Comparison of ENCODE assay signal across 10 cellular contexts in genomic region chr9:35665471-35665818, GRCh38. TPM values are rescaled to one million over a fixed set of nuclear protein-coding genes. Genes with fewer than 3 reads are reported as not detected.
A peak's percentile ranks its signal among the peaks of the same experiment; 100 is the strongest.
DNase-seq lines count a peak whose midpoint lies in the region; ATAC-seq, FAIRE-seq and TF ChIP-seq lines count a peak whose summit lies in the region.
"Had no signal": no experiment of that assay in that cellular context is flagged by ENCODE, and none has a peak within 500 bp of the region (broad histone marks: within the 10 kb centered on the region; RNA-seq: fewer than 3 reads in every experiment).

No MANE protein-coding gene starts in this region.

- no peak overlapping the region for H3K4ac ChIP-seq in mesendoderm (ENCODE audit: low read depth, low read length)

- no TSS peak for BruUV-seq in K562 (replicated peaks; lab: Mats Ljungman, UMichigan)

- no peaks in the 10 kb centered on the region for H3K9me1 ChIP-seq in K562 (ENCODE audit: control insufficient read depth, insufficient read depth, low read length)

- H3K27ac Mint-ChIP-seq in activated naive CD4-positive, alpha-beta T cell treated with anti-CD3 and anti-CD28 coated beads, Interleukin-2, amount 50 U/mL, for 24 hours: peak overlapping the region; percentile 59

- no peak for ATAC-seq in K562
- ATAC-seq in GM18858 (IDR thresholded peaks at IDR 0.05; ENCODE audit: unreplicated experiment): no peak
- no peak for ATAC-seq in GM21786 (IDR thresholded peaks at IDR 0.05; ENCODE audit: unreplicated experiment)

- peaks cover 53% of the 10 kb centered on the region for H3K4me1 Mint-ChIP-seq in activated naive CD4-positive, alpha-beta T cell treated with anti-CD3 and anti-CD28 coated beads, Interleukin-2, amount 50 U/mL, for 24 hours

- intact Hi-C loops in K562 (cut with micrococcal nuclease): loop anchor here (10.0 kb wide), 1 partner anchor 149 kb away; the partner anchor contains the start of genes HINT2 and SPAG8

- POLR2A ChIA-PET in K562 (lab: Yijun Ruan, JAX): interaction anchor here (2.8 kb wide), 1 partner anchor 14 kb away, joined by 6 read pairs; no protein-coding TSS in a partner anchor

- no peak for TF ChIP-seq POLR2A in K562 (conservative IDR thresholded peaks at IDR 0.05)

- no peaks in the 10 kb centered on the region for H4K20me1 ChIP-seq in K562 (replicated peaks; ENCODE audit: control insufficient read depth, insufficient read depth, low read length)

- no peaks in the 10 kb centered on the region for H3K27me3 Mint-ChIP-seq in activated naive CD4-positive, alpha-beta T cell treated with anti-CD3 and anti-CD28 coated beads, Interleukin-2, amount 50 U/mL, for 24 hours

- TF ChIP-seq RAD21 in K562 (CRISPR knock-in tag; conservative IDR thresholded peaks at IDR 0.05 in 1 of 2, IDR thresholded peaks at IDR 0.05 in 1 of 2): no peak

- H3K18ac ChIP-seq in mesendoderm (ENCODE audit: low read length): no peak overlapping the region

- peak overlapping the region; percentile 81 for H3K4me3 ChIP-seq in K562
- H3K4me3 ChIP-seq in mesendoderm (ENCODE audit: low read length): no peak overlapping the region
- H3K4me3 ChIP-seq in urinary bladder (ENCODE audit: low read depth, low read length): peak overlapping the region; percentile 51

- DNase-seq in activated naive CD4-positive, alpha-beta T cell treated with anti-CD3 and anti-CD28 coated beads, Interleukin-2, amount 50 U/mL, for 16 hours: no peak
- no peak for DNase-seq in K562 (ENCODE audit: extremely low read depth in 1 of 4, low spot score in 3 of 4)
- DNase-seq in mesendoderm: no peak
- no peak for DNase-seq in amniotic stem cell (lab: John Stamatoyannopoulos, UW)

- no peak overlapping the region for H4K5ac ChIP-seq in mesendoderm (ENCODE audit: low read length)

- peaks cover 12% of the 10 kb centered on the region for H3K79me1 ChIP-seq in mesendoderm (ENCODE audit: low read length)

- H2BK120ac ChIP-seq in mesendoderm (ENCODE audit: low read depth, low read length): no peak overlapping the region

- H3K79me2 ChIP-seq in K562 (ENCODE audit: control insufficient read depth, insufficient read depth, low read length): peaks cover 18% of the 10 kb centered on the region
- H3K79me2 ChIP-seq in mesendoderm (ENCODE audit: control insufficient read depth, insufficient read depth, low read length): no peaks in the 10 kb centered on the region

- H3K4me3 Mint-ChIP-seq in activated naive CD4-positive, alpha-beta T cell treated with anti-CD3 and anti-CD28 coated beads, Interleukin-2, amount 50 U/mL, for 24 hours: peak overlapping the region; percentile 86

- no peak for FAIRE-seq in K562 (lab: Jason Lieb, UNC)

- peak overlapping the region; percentile 92 for H3K27ac ChIP-seq in K562 (ENCODE audit: extremely low read depth, low read depth, low read length)
- no peak overlapping the region for H3K27ac ChIP-seq in mesendoderm (ENCODE audit: low read depth, low read length)
- H3K27ac ChIP-seq in urinary bladder (ENCODE audit: low read depth): peak overlapping the region; percentile 19

- H3K56ac ChIP-seq in mesendoderm (ENCODE audit: low read length): peak overlapping the region; percentile 76

- no peak overlapping the region for H2BK5ac ChIP-seq in mesendoderm (ENCODE audit: low read length)

- no peak overlapping the region for H2BK15ac ChIP-seq in mesendoderm (replicated peaks; ENCODE audit: low read depth)

- H3K36me3 ChIP-seq in K562 (ENCODE audit: control insufficient read depth, insufficient read depth, low read length): peaks cover 29% of the 10 kb centered on the region; the same call in 2 of the 3 replicates
- peaks cover 6% of the 10 kb centered on the region for H3K36me3 ChIP-seq in mesendoderm (ENCODE audit: control insufficient read depth, insufficient read depth, low read length)
- no peaks in the 10 kb centered on the region for H3K36me3 ChIP-seq in urinary bladder (ENCODE audit: insufficient read depth)

- H3K9me3 ChIP-seq in K562 (replicated peaks; ENCODE audit: control insufficient read depth, insufficient read depth, low read depth, low read length): no peaks in the 10 kb centered on the region

- H3K4me2 ChIP-seq in K562 (ENCODE audit: insufficient read depth, low read length) (peak overlapping the region; percentile 95), mesendoderm (ENCODE audit: low read length) (peak overlapping the region; percentile 19)

- H3K27me3 ChIP-seq in K562 (ENCODE audit: control insufficient read depth in 2 of 2, insufficient read depth in 2 of 2, low read length in 2 of 2): no peaks in the 10 kb centered on the region
- no peaks in the 10 kb centered on the region for H3K27me3 ChIP-seq in mesendoderm (ENCODE audit: insufficient read depth, low read length, poor library complexity)

- H4K8ac ChIP-seq in mesendoderm (ENCODE audit: low read depth, low read length): no peak overlapping the region

- H3K4me1 ChIP-seq in K562 (replicated peaks in 1 of 2; ENCODE audit: control insufficient read depth in 2 of 2, insufficient read depth in 2 of 2, low read length in 2 of 2) (peaks cover 13 to 22% of the 10 kb centered on the region in 2 experiments), mesendoderm (ENCODE audit: control insufficient read depth, low read depth, low read length) (peaks cover 5% of the 10 kb centered on the region), urinary bladder (ENCODE audit: insufficient read depth) (no peaks in the 10 kb centered on the region)

- TF ChIP-seq EP300 in K562 (IDR thresholded peaks at IDR 0.05; ENCODE audit: low read length): no peak

- CTCF ChIA-PET in K562 (lab: Yijun Ruan, JAX; ENCODE audit: low intra/inter-chr PET ratio): no interaction called here

- no peaks in the 10 kb centered on the region for H3K36me3 Mint-ChIP-seq in activated naive CD4-positive, alpha-beta T cell treated with anti-CD3 and anti-CD28 coated beads, Interleukin-2, amount 50 U/mL, for 24 hours

- no peak overlapping the region for H2AK5ac ChIP-seq in mesendoderm (ENCODE audit: low read length)

- H3K9me3 Mint-ChIP-seq in activated naive CD4-positive, alpha-beta T cell treated with anti-CD3 and anti-CD28 coated beads, Interleukin-2, amount 50 U/mL, for 24 hours: no peaks in the 10 kb centered on the region

- no peak overlapping the region for H3K23ac ChIP-seq in mesendoderm (ENCODE audit: low read length)

- in situ Hi-C loops in K562 (cut with MboI): no loop called here

- TF ChIP-seq CTCF in K562 (IDR thresholded peaks at IDR 0.05 in 2 of 3, conservative IDR thresholded peaks at IDR 0.05 in 1 of 3; ENCODE audit: insufficient read depth in 2 of 3, low read depth in 1 of 3, low read length in 3 of 3): 0 out of 6 replicates have a peak, but pooled peaks of 1 of the 3 experiments have one; percentile 7

- H2AFZ ChIP-seq in K562 (ENCODE audit: low read depth, low read length): peak overlapping the region; percentile 95

- WGBS in K562 (ENCODE audit: insufficient coverage, low coverage, missing lambda C conversion rate): 32% methylated on average over 5 of the region's 5 CpGs
- 100% methylated on average over 2 of the region's 5 CpGs for WGBS in mesendoderm (ENCODE audit: extremely low coverage, insufficient coverage, low lambda C conversion rate)
- 26% methylated on average over 5 of the region's 5 CpGs for WGBS in urinary bladder

- peak overlapping the region; percentile 91 to 95 for H3K9ac ChIP-seq in K562 (ENCODE audit: insufficient read depth in 1 of 2, low read depth in 2 of 2, low read length in 2 of 2)
- H3K9ac ChIP-seq in mesendoderm (ENCODE audit: low read length): peak overlapping the region; percentile 58

RNA-seq across cellular contexts. Expression of gene ARHGEF39, which starts 0.5 kb away (rescaled TPM):
- 35.7 and 63.9 TPM in 2 replicates for total RNA-seq in K562 (2011; cell fraction: chromatin; rRNA removed; ENCODE audit: low replicate concordance)
- total RNA-seq in K562 (2011; cell fraction: nucleolus; rRNA removed): 41.4 and 45.8 TPM in 2 replicates
- total RNA-seq in K562 (2011; cell fraction: nucleoplasm; rRNA removed): 37.0 and 37.6 TPM in 2 replicates
- 7.6 and 7.7 TPM in 2 replicates for total RNA-seq in K562 (2014; rRNA removed)
- total RNA-seq in K562 (2014; rRNA removed; fragmentation: Illumina TruSeq; extraction: Trizol): 10.0 and 12.0 TPM in 2 replicates
- total RNA-seq in K562 (2015; rRNA removed; fragmentation: Illumina TruSeq; extraction: Trizol): 12.7 and 12.9 TPM in 2 replicates
- 15.1 and 16.1 TPM in 2 replicates for total RNA-seq in K562 (2021)
- polyA plus RNA-seq in K562 (2011; rRNA removed): 20.7 and 20.8 TPM in 2 replicates
- 16.1 and 21.4 TPM in 2 replicates for polyA plus RNA-seq in K562 (2011; cell fraction: cytosol; rRNA removed)
- 50.2 and 64.3 TPM in 2 replicates for polyA plus RNA-seq in K562 (2011; cell fraction: nucleus; rRNA removed)
- 9.6 and 15.8 TPM in 2 replicates for polyA plus RNA-seq in K562 (2012)
- polyA plus RNA-seq in K562 (2014; fragmentation: Illumina TruSeq; extraction: Trizol): 19.6 and 21.7 TPM in 2 replicates
- 1 to 10 TPM; 2.8 to 5.5 TPM for polyA plus RNA-seq in K562 (2014; fragmentation: Nextera tagmentation; extraction: Ambion mirVana)
- 17.2 and 21.7 TPM in 2 replicates for polyA plus RNA-seq in K562 (2014; rRNA removed)
- 11.9 and 12.1 TPM in 2 replicates for polyA minus RNA-seq in K562 (2011; rRNA and poly(A)+ RNA removed)
- 10.7 and 12.1 TPM in 2 replicates for polyA minus RNA-seq in K562 (2011; cell fraction: cytosol; rRNA and poly(A)+ RNA removed)
- polyA minus RNA-seq in K562 (2011; cell fraction: nucleus; rRNA and poly(A)+ RNA removed): 16.8 and 19.7 TPM in 2 replicates
- 13.9 TPM for polyA plus RNA-seq in mesendoderm (2013, experiment 1 of 2)
- 14.0 TPM for polyA plus RNA-seq in mesendoderm (2013, experiment 2 of 2)
- total RNA-seq in urinary bladder: 4.7 TPM
- 1.1 TPM for polyA plus RNA-seq in urinary bladder

RNA-seq across cellular contexts. Expression of gene CCDC107, which starts 7.4 kb away (rescaled TPM):
- total RNA-seq in K562 (2011; cell fraction: chromatin; rRNA removed; ENCODE audit: low replicate concordance): 5.7 and 12.2 TPM in 2 replicates
- 13.5 and 13.7 TPM in 2 replicates for total RNA-seq in K562 (2011; cell fraction: nucleolus; rRNA removed)
- 9.7 and 11.8 TPM in 2 replicates for total RNA-seq in K562 (2011; cell fraction: nucleoplasm; rRNA removed)
- 8.1 and 10.8 TPM in 2 replicates for total RNA-seq in K562 (2014; rRNA removed)
- total RNA-seq in K562 (2014; rRNA removed; fragmentation: Illumina TruSeq; extraction: Trizol): 3.5 and 4.2 TPM in 2 replicates
- 6.0 and 6.1 TPM in 2 replicates for total RNA-seq in K562 (2015; rRNA removed; fragmentation: Illumina TruSeq; extraction: Trizol)
- 7.0 and 9.7 TPM in 2 replicates for total RNA-seq in K562 (2021)
- polyA plus RNA-seq in K562 (2011; rRNA removed): 6.6 and 7.7 TPM in 2 replicates
- polyA plus RNA-seq in K562 (2011; cell fraction: cytosol; rRNA removed): 7.4 and 13.4 TPM in 2 replicates
- 9.8 and 11.3 TPM in 2 replicates for polyA plus RNA-seq in K562 (2011; cell fraction: nucleus; rRNA removed)
- 6.8 and 9.9 TPM in 2 replicates for polyA plus RNA-seq in K562 (2012)
- 4.7 and 5.1 TPM in 2 replicates for polyA plus RNA-seq in K562 (2014; fragmentation: Illumina TruSeq; extraction: Trizol)
- polyA plus RNA-seq in K562 (2014; fragmentation: Nextera tagmentation; extraction: Ambion mirVana): under 1 TPM in 1 of 2 experiments, not detected in 1; 0.35 TPM
- 9.9 and 11.3 TPM in 2 replicates for polyA plus RNA-seq in K562 (2014; rRNA removed)
- 2.0 and 3.0 TPM in 2 replicates for polyA minus RNA-seq in K562 (2011; rRNA and poly(A)+ RNA removed)
- polyA minus RNA-seq in K562 (2011; cell fraction: cytosol; rRNA and poly(A)+ RNA removed): 2.2 and 4.6 TPM in 2 replicates
- polyA minus RNA-seq in K562 (2011; cell fraction: nucleus; rRNA and poly(A)+ RNA removed): 4.2 and 5.2 TPM in 2 replicates
- 7.8 TPM for polyA plus RNA-seq in mesendoderm (2013, experiment 1 of 2)
- polyA plus RNA-seq in mesendoderm (2013, experiment 2 of 2): 6.8 TPM
- total RNA-seq in urinary bladder: 10.7 TPM
- 71.5 TPM for polyA plus RNA-seq in urinary bladder

RNA-seq across cellular contexts. Expression of gene RMRP, which starts 7.6 kb away (rescaled TPM):
- total RNA-seq in K562 (2011; cell fraction: chromatin; rRNA removed; ENCODE audit: low replicate concordance): 2,409 and 13,688 TPM in 2 replicates
- 206,583 and 250,153 TPM in 2 replicates for total RNA-seq in K562 (2011; cell fraction: nucleolus; rRNA removed)
- total RNA-seq in K562 (2011; cell fraction: nucleoplasm; rRNA removed): 28,297 and 120,670 TPM in 2 replicates
- 32,097 and 89,974 TPM in 2 replicates for total RNA-seq in K562 (2014; rRNA removed)
- 175 and 799 TPM in 2 replicates for total RNA-seq in K562 (2014; rRNA removed; fragmentation: Illumina TruSeq; extraction: Trizol)
- total RNA-seq in K562 (2015; rRNA removed; fragmentation: Illumina TruSeq; extraction: Trizol): 29,003 and 31,020 TPM in 2 replicates
- 25,789 and 26,070 TPM in 2 replicates for total RNA-seq in K562 (2021)
- 30.6 and 75.7 TPM in 2 replicates for polyA plus RNA-seq in K562 (2011; rRNA removed)
- polyA plus RNA-seq in K562 (2011; cell fraction: cytosol; rRNA removed): 259 and 413 TPM in 2 replicates
- 1,135 and 1,314 TPM in 2 replicates for polyA plus RNA-seq in K562 (2011; cell fraction: nucleus; rRNA removed)
- 26.0 and 33.8 TPM in 2 replicates for polyA plus RNA-seq in K562 (2012)
- not detected in 2 replicates for polyA plus RNA-seq in K562 (2014; fragmentation: Illumina TruSeq; extraction: Trizol)
- not detected for polyA plus RNA-seq in K562 (2014; fragmentation: Nextera tagmentation; extraction: Ambion mirVana)
- 968 and 2,315 TPM in 2 replicates for polyA plus RNA-seq in K562 (2014; rRNA removed)
- 12,492 and 15,730 TPM in 2 replicates for polyA minus RNA-seq in K562 (2011; rRNA and poly(A)+ RNA removed)
- polyA minus RNA-seq in K562 (2011; cell fraction: cytosol; rRNA and poly(A)+ RNA removed): 24,287 and 37,114 TPM in 2 replicates
- 96,449 and 361,724 TPM in 2 replicates for polyA minus RNA-seq in K562 (2011; cell fraction: nucleus; rRNA and poly(A)+ RNA removed)
- polyA plus RNA-seq in mesendoderm (2013, experiment 1 of 2): not detected
- polyA plus RNA-seq in mesendoderm (2013, experiment 2 of 2): not detected
- total RNA-seq in urinary bladder: 99,097 TPM
- polyA plus RNA-seq in urinary bladder: not detected

RNA-seq across cellular contexts. Expression of gene CA9, which starts 8.3 kb away (rescaled TPM):
- 3.0 and 11.1 TPM in 2 replicates for total RNA-seq in K562 (2011; cell fraction: chromatin; rRNA removed; ENCODE audit: low replicate concordance)
- total RNA-seq in K562 (2011; cell fraction: nucleolus; rRNA removed): 11.6 and 14.5 TPM in 2 replicates
- total RNA-seq in K562 (2011; cell fraction: nucleoplasm; rRNA removed): 8.3 and 12.4 TPM in 2 replicates
- total RNA-seq in K562 (2014; rRNA removed): 0.36 and 0.45 TPM in 2 replicates
- total RNA-seq in K562 (2014; rRNA removed; fragmentation: Illumina TruSeq; extraction: Trizol): not detected in 2 replicates
- total RNA-seq in K562 (2015; rRNA removed; fragmentation: Illumina TruSeq; extraction: Trizol): not detected in 2 replicates
- total RNA-seq in K562 (2021): 0.63 and 0.73 TPM in 2 replicates
- 10.6 and 13.0 TPM in 2 replicates for polyA plus RNA-seq in K562 (2011; rRNA removed)
- 9.3 and 13.2 TPM in 2 replicates for polyA plus RNA-seq in K562 (2011; cell fraction: cytosol; rRNA removed)
- 9.5 and 15.2 TPM in 2 replicates for polyA plus RNA-seq in K562 (2011; cell fraction: nucleus; rRNA removed)
- 2.4 and 2.7 TPM in 2 replicates for polyA plus RNA-seq in K562 (2012)
- 0.15 and 0.24 TPM in 2 replicates for polyA plus RNA-seq in K562 (2014; fragmentation: Illumina TruSeq; extraction: Trizol)
- polyA plus RNA-seq in K562 (2014; fragmentation: Nextera tagmentation; extraction: Ambion mirVana): not detected
- 0.60 TPM in 1 of 2 replicates, not detected in the other for polyA plus RNA-seq in K562 (2014; rRNA removed)
- polyA minus RNA-seq in K562 (2011; rRNA and poly(A)+ RNA removed): 1.4 and 1.5 TPM in 2 replicates
- polyA minus RNA-seq in K562 (2011; cell fraction: cytosol; rRNA and poly(A)+ RNA removed): 3.1 and 4.2 TPM in 2 replicates
- polyA minus RNA-seq in K562 (2011; cell fraction: nucleus; rRNA and poly(A)+ RNA removed): 0.78 and 1.2 TPM in 2 replicates
- polyA plus RNA-seq in mesendoderm (2013, experiment 1 of 2): 1.6 TPM
- 1.8 TPM for polyA plus RNA-seq in mesendoderm (2013, experiment 2 of 2)
- total RNA-seq in urinary bladder: 0.37 TPM
- 1.8 TPM for polyA plus RNA-seq in urinary bladder
- total RNA-seq: subcutaneous adipose tissue had no signal

RNA-seq across cellular contexts. Expression of gene SIT1, which starts 14.7 kb away (rescaled TPM):
- total RNA-seq in K562 (2011; cell fraction: chromatin; rRNA removed; ENCODE audit: low replicate concordance): not detected in 2 replicates
- not detected in 2 replicates for total RNA-seq in K562 (2011; cell fraction: nucleolus; rRNA removed)
- not detected in 2 replicates for total RNA-seq in K562 (2011; cell fraction: nucleoplasm; rRNA removed)
- total RNA-seq in K562 (2014; rRNA removed) (not detected in 2 replicates), K562 (2014; rRNA removed; fragmentation: Illumina TruSeq; extraction: Trizol) (not detected in 2 replicates), K562 (2015; rRNA removed; fragmentation: Illumina TruSeq; extraction: Trizol) (not detected in 2 replicates), K562 (2021) (0.16 TPM in 1 of 2 replicates, not detected in the other), urinary bladder (0.48 TPM)
- polyA plus RNA-seq in K562 (2011; rRNA removed) (not detected in 2 replicates), K562 (2014; fragmentation: Illumina TruSeq; extraction: Trizol) (not detected in 2 replicates), K562 (2014; fragmentation: Nextera tagmentation; extraction: Ambion mirVana) (not detected), K562 (2014; rRNA removed) (0.13 TPM in 1 of 2 replicates, not detected in the other), urinary bladder (0.60 TPM)
- not detected in 2 replicates for polyA plus RNA-seq in K562 (2011; cell fraction: cytosol; rRNA removed)
- polyA plus RNA-seq in K562 (2011; cell fraction: nucleus; rRNA removed): 0.14 TPM in 1 of 2 replicates, not detected in the other
- polyA plus RNA-seq in K562 (2012): 0.11 TPM in 1 of 2 replicates, not detected in the other
- not detected in 2 replicates for polyA minus RNA-seq in K562 (2011; rRNA and poly(A)+ RNA removed)
- polyA minus RNA-seq in K562 (2011; cell fraction: cytosol; rRNA and poly(A)+ RNA removed): not detected in 2 replicates
- polyA minus RNA-seq in K562 (2011; cell fraction: nucleus; rRNA and poly(A)+ RNA removed): not detected in 2 replicates
- 0.87 TPM for polyA plus RNA-seq in mesendoderm (2013, experiment 1 of 2)
- 0.91 TPM for polyA plus RNA-seq in mesendoderm (2013, experiment 2 of 2)
- total RNA-seq: M059J had no signal
